Comparison of ENCODE assay signal across 1 cellular context in the genomic region with DNA sequence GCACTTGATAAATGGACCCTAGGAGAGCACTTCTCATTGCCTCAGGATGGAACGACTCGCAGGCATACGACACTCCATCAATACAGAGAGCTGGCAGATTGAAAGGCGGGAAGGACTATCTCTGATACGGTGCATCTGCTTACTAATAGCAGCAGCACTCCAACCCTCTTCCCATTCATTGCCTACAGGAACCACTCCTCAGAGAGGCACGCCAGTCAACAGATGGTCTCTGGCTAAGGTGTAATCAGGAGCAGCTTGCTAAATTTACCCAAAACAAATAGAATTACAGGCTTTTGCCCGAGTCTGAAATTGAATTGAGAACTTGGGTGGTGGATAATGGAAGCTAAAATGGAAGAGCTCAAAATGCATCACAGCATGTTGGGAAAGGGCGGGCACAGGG.
TF ChIP-seq lines count a peak whose summit lies in the region.

No MANE protein-coding gene starts in this region.

TF ChIP-seq in IMR-90, 13 proteins besides CTCF, POLR2A, EP300 and RAD21 (continued from another document):
- no peak for TF ChIP-seq CEBPB (IDR thresholded peaks at IDR 0.05; ENCODE audit: low read depth, low read length)
- TF ChIP-seq NFE2L2 (IDR thresholded peaks at IDR 0.05; ENCODE audit: low read depth, low read length): no peak
- TF ChIP-seq USF2 (IDR thresholded peaks at IDR 0.05; ENCODE audit: low read depth, low read length): no peak
- no peak for TF ChIP-seq RFX5 (IDR thresholded peaks at IDR 0.05; ENCODE audit: low read depth, low read length)
- TF ChIP-seq CHD1 (IDR thresholded peaks at IDR 0.05; ENCODE audit: low read depth, low read length): no peak
- no peak for TF ChIP-seq SMC3 (IDR thresholded peaks at IDR 0.05; ENCODE audit: low read depth, low read length)
- no peak for TF ChIP-seq MXI1 (IDR thresholded peaks at IDR 0.05; ENCODE audit: borderline replicate concordance, low read depth, low read length)
- TF ChIP-seq, protein P1, sequence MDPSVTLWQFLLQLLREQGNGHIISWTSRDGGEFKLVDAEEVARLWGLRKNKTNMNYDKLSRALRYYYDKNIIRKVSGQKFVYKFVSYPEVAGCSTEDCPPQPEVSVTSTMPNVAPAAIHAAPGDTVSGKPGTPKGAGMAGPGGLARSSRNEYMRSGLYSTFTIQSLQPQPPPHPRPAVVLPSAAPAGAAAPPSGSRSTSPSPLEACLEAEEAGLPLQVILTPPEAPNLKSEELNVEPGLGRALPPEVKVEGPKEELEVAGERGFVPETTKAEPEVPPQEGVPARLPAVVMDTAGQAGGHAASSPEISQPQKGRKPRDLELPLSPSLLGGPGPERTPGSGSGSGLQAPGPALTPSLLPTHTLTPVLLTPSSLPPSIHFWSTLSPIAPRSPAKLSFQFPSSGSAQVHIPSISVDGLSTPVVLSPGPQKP (IDR thresholded peaks at IDR 0.05; ENCODE audit: borderline replicate concordance, low read depth, low read length): no peak
- no peak for TF ChIP-seq RCOR1 (IDR thresholded peaks at IDR 0.05; ENCODE audit: insufficient replicate concordance, low read length)
